In genomic region chr5:140311011-140311467, GRCh38 we compare ENCODE assay signal across 10 cellular contexts. TPM values are rescaled to one million over a fixed set of nuclear protein-coding genes. Genes with fewer than 3 reads are reported as not detected.
DNase-seq lines count a peak whose midpoint lies in the region; ATAC-seq and TF ChIP-seq lines count a peak whose summit lies in the region.
"Had no signal": no experiment of that assay in that cellular context is flagged by ENCODE, and none has a peak within 500 bp of the region (broad histone marks: within the 10 kb centered on the region; RNA-seq: fewer than 3 reads in every experiment).

No MANE protein-coding gene starts in this region.

- RAD21 ChIA-PET in HCT116 (lab: Charles Lee; ENCODE audit: low non-redundant PET in 1 of 2, low total read pairs in 2 of 2, uncharacterized antibody in 2 of 2, unreplicated experiment in 2 of 2) = no interaction called here

- intact Hi-C loops in HCT116 (cut with micrococcal nuclease) = no loop called here

- ATAC-seq in HCT116 = peak; percentile 84
- no peak for ATAC-seq in GM18907 (IDR thresholded peaks at IDR 0.05; ENCODE audit: unreplicated experiment)

- no peaks in the 10 kb centered on the region for H3K36me3 ChIP-seq in HCT116 (ENCODE audit: control insufficient read depth in 1 of 2, insufficient read depth in 2 of 2, low read length in 2 of 2)
- H3K36me3 ChIP-seq in right atrium auricular region = no peaks in the 10 kb centered on the region
- no peaks in the 10 kb centered on the region for H3K36me3 ChIP-seq in skeletal muscle satellite cell (ENCODE audit: insufficient read depth, low read length)
- no peaks in the 10 kb centered on the region for H3K36me3 ChIP-seq in BE2C
- H3K36me3 ChIP-seq: SJCRH30 had no signal

- peak overlapping the region; percentile 96 for H2AFZ ChIP-seq in HCT116 (ENCODE audit: low read depth, low read length, poor library complexity, severe bottlenecking)

- POLR2A ChIA-PET in HCT116 (lab: Charles Lee) = interaction anchor here (0.6 to 1.4 kb wide), 2 partner anchors 33 to 36 kb away, joined by 3 to 8 read pairs; partner anchors contain the start of gene HBEGF

- no peak for DNase-seq in HCT116 (ENCODE audit: low read depth, low spot score)
- peak; percentile 56 for DNase-seq in amniotic stem cell (lab: John Stamatoyannopoulos, UW)
- DNase-seq in right atrium auricular region (ENCODE audit: low spot score) = no peak
- no peak for DNase-seq in BE2C
- DNase-seq in NCI-H187 (lab: John Stamatoyannopoulos, UW) = no peak
- no peak for DNase-seq in GM13977 (ENCODE audit: low spot score)
- DNase-seq: NCI-H1092 treated with DMSO at 0.1 percent for 48 hours had no signal

- H3K4me2 ChIP-seq in HCT116 (ENCODE audit: low read length) (peak overlapping the region; percentile 48), skeletal muscle satellite cell (ENCODE audit: low read length) (no peak overlapping the region)

- no peak for TF ChIP-seq POLR2A in HCT116 (IDR thresholded peaks at IDR 0.05; ENCODE audit: borderline replicate concordance, extremely low read depth, insufficient read depth, insufficient read length)

- H3K4me3 ChIP-seq in HCT116 (replicated peaks in 1 of 2; ENCODE audit: low read depth in 1 of 2, low read length in 2 of 2) (no peak overlapping the region), right atrium auricular region (no peak overlapping the region), skeletal muscle satellite cell (ENCODE audit: low read length) (no peak overlapping the region), BE2C (ENCODE audit: low read depth, low read length) (no peak overlapping the region)
- H3K4me3 ChIP-seq: SJCRH30 had no signal

- TF ChIP-seq CTCF in HCT116 (IDR thresholded peaks at IDR 0.05 in 2 of 3, conservative IDR thresholded peaks at IDR 0.05 in 1 of 3; ENCODE audit: borderline replicate concordance in 1 of 3, insufficient read depth in 1 of 3, low read depth in 2 of 3, low read length in 2 of 3) (no peak), right atrium auricular region (IDR thresholded peaks at IDR 0.05) (no peak), BE2C (IDR thresholded peaks at IDR 0.05; ENCODE audit: low read depth, low read length) (no peak), GM13977 (IDR thresholded peaks at IDR 0.05; ENCODE audit: extremely low read depth, insufficient read depth, missing control alignments) (no peak)

- no peak for TF ChIP-seq RAD21 in HCT116 (IDR thresholded peaks at IDR 0.05; ENCODE audit: low read depth)

- peaks cover 3 to 24% of the 10 kb centered on the region in 2 experiments; a peak in 3 of 4 replicates for H3K4me1 ChIP-seq in HCT116 (ENCODE audit: control insufficient read depth in 1 of 2, insufficient read depth in 2 of 2, low read length in 2 of 2)
- peaks cover 0 to 31% of the 10 kb centered on the region in 2 donors for H3K4me1 ChIP-seq in right atrium auricular region
- peaks cover 37% of the 10 kb centered on the region for H3K4me1 ChIP-seq in skeletal muscle satellite cell (ENCODE audit: control insufficient read depth, insufficient read depth, low read length)
- H3K4me1 ChIP-seq in BE2C = no peaks in the 10 kb centered on the region

- no peak overlapping the region for H3K27ac ChIP-seq in HCT116 (ENCODE audit: low read depth, low read length)
- H3K27ac ChIP-seq in right atrium auricular region = peak overlapping the region; percentile 52 to 63
- H3K27ac ChIP-seq: SJCRH30 had no signal

- H3K9me2 ChIP-seq in HCT116 (ENCODE audit: insufficient read depth) = no peaks in the 10 kb centered on the region

- no peaks in the 10 kb centered on the region for H4K20me1 ChIP-seq in HCT116 (ENCODE audit: insufficient read depth)

- in situ Hi-C loops in GM13977 (cut with MboI; ENCODE audit: low pct_unique_long_range_greater_than_20kb, low sequenced_read_pairs, unreplicated experiment) = no loop called here

- CTCF ChIA-PET in HCT116 (lab: Charles Lee) = no interaction called here

- H3K27me3 ChIP-seq in HCT116 (ENCODE audit: insufficient read depth, low read length) (no peaks in the 10 kb centered on the region), right atrium auricular region (no peaks in the 10 kb centered on the region), skeletal muscle satellite cell (ENCODE audit: control insufficient read depth, insufficient read depth, low read length) (no peaks in the 10 kb centered on the region), BE2C (no peaks in the 10 kb centered on the region)
- H3K27me3 ChIP-seq: SJCRH30 had no signal

- no peaks in the 10 kb centered on the region for H3K79me2 ChIP-seq in HCT116 (ENCODE audit: insufficient read depth, low read length)

- BruUV-seq in HCT116 (replicated peaks; lab: Mats Ljungman, UMichigan) = no TSS peak

- H3K9ac ChIP-seq in HCT116 (ENCODE audit: low read length) (no peak overlapping the region), skeletal muscle satellite cell (ENCODE audit: low read depth, low read length) (peak overlapping the region; percentile 58)

- H3K9me3 ChIP-seq in HCT116 (ENCODE audit: control insufficient read depth in 1 of 2, insufficient read depth in 1 of 2, low read depth in 1 of 2, low read length in 2 of 2) = no peaks in the 10 kb centered on the region
- no peaks in the 10 kb centered on the region for H3K9me3 ChIP-seq in right atrium auricular region
- H3K9me3 ChIP-seq in skeletal muscle satellite cell (replicated peaks; ENCODE audit: low read length) = no peaks in the 10 kb centered on the region
- no peaks in the 10 kb centered on the region for H3K9me3 ChIP-seq in BE2C
- H3K9me3 ChIP-seq: SJCRH30 had no signal

TF ChIP-seq in HCT116, 20 proteins besides CTCF, POLR2A, EP300 and RAD21:
- TF ChIP-seq CEBPB (IDR thresholded peaks at IDR 0.05; ENCODE audit: low read depth) (no peak), FOSL1 (IDR thresholded peaks at IDR 0.05; ENCODE audit: low read depth) (peak; percentile 65), ATF3 (IDR thresholded peaks at IDR 0.05) (no peak), EGR1 (IDR thresholded peaks at IDR 0.05; ENCODE audit: low read depth) (no peak), SRF (IDR thresholded peaks at IDR 0.05; ENCODE audit: low read depth) (peak; percentile 50; the same call in 1 of the 2 replicates), ZNF274 (IDR thresholded peaks at IDR 0.05; ENCODE audit: low read depth, low read length) (no peak), YY1 (IDR thresholded peaks at IDR 0.05; ENCODE audit: extremely low read depth, insufficient replicate concordance, low read depth, low read length) (no peak), MAX (IDR thresholded peaks at IDR 0.05) (no peak), ZFX (IDR thresholded peaks at IDR 0.05) (no peak), EZH2phosphoT487 (IDR thresholded peaks at IDR 0.05; ENCODE audit: borderline replicate concordance) (no peak), CBX3 (IDR thresholded peaks at IDR 0.05; ENCODE audit: low read depth) (no peak), EZH2 (IDR thresholded peaks at IDR 0.05) (no peak), JUND (IDR thresholded peaks at IDR 0.05) (peak; percentile 63; the same call in 1 of the 2 replicates), ELF1 (IDR thresholded peaks at IDR 0.05; ENCODE audit: borderline replicate concordance, low read depth) (no peak), SIN3A (IDR thresholded peaks at IDR 0.05; ENCODE audit: low read depth) (no peak), TCF7L2 (IDR thresholded peaks at IDR 0.05; ENCODE audit: borderline replicate concordance, extremely low read depth, insufficient read depth, insufficient read length) (no peak), SP1 (IDR thresholded peaks at IDR 0.05; ENCODE audit: low read depth) (peak; percentile 17; the same call in 1 of the 2 replicates)

RNA-seq across cellular contexts. Expression of gene PFDN1, which starts 8.1 kb away (rescaled TPM):
- 48.9 TPM for total RNA-seq in HCT116 (2021; ENCODE audit: unreplicated experiment)
- polyA plus RNA-seq in HCT116 (2012) = 48.8 and 63.0 TPM in 2 replicates
- 100 to 1,000 TPM in 1 of 2 donors, 10 to 100 TPM in 1; 80.4 to 123 TPM for total RNA-seq in right atrium auricular region
- 64.4 and 70.6 TPM in 2 replicates for total RNA-seq in skeletal muscle satellite cell (2012; rRNA removed)
- 99.7 TPM for polyA plus RNA-seq in BE2C (2012; ENCODE audit: insufficient read depth, insufficient read length, low read depth)

RNA-seq across cellular contexts. Expression of gene HBEGF, which starts 35.4 kb away (rescaled TPM):
- total RNA-seq in HCT116 (2021; ENCODE audit: unreplicated experiment) (12.3 TPM), right atrium auricular region (10 to 100 TPM; 32.2 to 60.7 TPM)
- polyA plus RNA-seq in HCT116 (2012) = 20.8 and 21.7 TPM in 2 replicates
- total RNA-seq in skeletal muscle satellite cell (2012; rRNA removed) = 2.8 and 4.4 TPM in 2 replicates
- polyA plus RNA-seq in BE2C (2012; ENCODE audit: insufficient read depth, insufficient read length, low read depth) = 9.8 TPM

RNA-seq across cellular contexts. Expression of gene SLC4A9, which starts 49.0 kb away (rescaled TPM):
- total RNA-seq in HCT116 (2021; ENCODE audit: unreplicated experiment) = 0.49 TPM
- 0.08 and 0.26 TPM in 2 replicates for polyA plus RNA-seq in HCT116 (2012)
- total RNA-seq in right atrium auricular region = not detected
- total RNA-seq in skeletal muscle satellite cell (2012; rRNA removed) = not detected in 2 replicates
- not detected for polyA plus RNA-seq in BE2C (2012; ENCODE audit: insufficient read depth, insufficient read length, low read depth)
- total RNA-seq: SJCRH30 had no signal
